7 cellular contexts compared by ENCODE assay signal in genomic region chr3:188421151-188421821, GRCh38.
DNase-seq lines count a peak whose midpoint lies in the region; ATAC-seq and TF ChIP-seq lines count a peak whose summit lies in the region.

No MANE protein-coding gene starts in this region.

- ATAC-seq in GM19438 (IDR thresholded peaks at IDR 0.05; ENCODE audit: low read depth, unreplicated experiment): peak; percentile 30
- ATAC-seq in HG03432 (IDR thresholded peaks at IDR 0.05; ENCODE audit: unreplicated experiment): peak; percentile 42
- ATAC-seq in thoracic aorta (ENCODE audit: insufficient number of reproducible peaks, low FRiP score, low read depth): peak; percentile 63

- no peaks in the 10 kb centered on the region for H3K27me3 ChIP-seq in thoracic aorta (replicated peaks; ENCODE audit: insufficient read depth)
- H3K27me3 ChIP-seq in effector memory CD4-positive, alpha-beta T cell (replicated peaks; ENCODE audit: control insufficient read depth, insufficient read depth, low read length, poor library complexity, severe bottlenecking): no peaks in the 10 kb centered on the region

- no peak for TF ChIP-seq CTCF in thoracic aorta (IDR thresholded peaks at IDR 0.05)

- peak overlapping the region; percentile 7 to 58 for H3K27ac ChIP-seq in thoracic aorta
- no peak overlapping the region for H3K27ac ChIP-seq in effector memory CD4-positive, alpha-beta T cell (ENCODE audit: insufficient read depth, low read length, poor library complexity, severe bottlenecking)

- no peaks in the 10 kb centered on the region for H3K36me3 ChIP-seq in thoracic aorta
- no peaks in the 10 kb centered on the region for H3K36me3 ChIP-seq in effector memory CD4-positive, alpha-beta T cell (ENCODE audit: control insufficient read depth, insufficient read depth, low read length)

- DNase-seq in dermis blood vessel endothelial cell: peak; percentile 53
- no peak for DNase-seq in thoracic aorta (ENCODE audit: low spot score)
- no peak for DNase-seq in effector memory CD4-positive, alpha-beta T cell
- no peak for DNase-seq in NCI-H146 (lab: John Stamatoyannopoulos, UW)
- DNase-seq in stimulated activated CD4-positive, alpha-beta T cell treated with anti-CD3 and anti-CD28 coated beads, Interleukin-4, amount 100 ng/mL, for 24 hours: no peak

- no peaks in the 10 kb centered on the region for H3K9me3 ChIP-seq in thoracic aorta
- no peaks in the 10 kb centered on the region for H3K9me3 ChIP-seq in effector memory CD4-positive, alpha-beta T cell (ENCODE audit: control insufficient read depth, low read length)

- peaks cover 26 to 43% of the 10 kb centered on the region in 2 donors for H3K4me1 ChIP-seq in thoracic aorta (ENCODE audit: control insufficient read depth in 1 of 2, low read depth in 2 of 2)
- H3K4me1 ChIP-seq in effector memory CD4-positive, alpha-beta T cell (ENCODE audit: control insufficient read depth, insufficient read depth, low read length, poor library complexity, severe bottlenecking): no peaks in the 10 kb centered on the region

- no peak overlapping the region for H3K4me3 ChIP-seq in thoracic aorta
- no peak overlapping the region for H3K4me3 ChIP-seq in effector memory CD4-positive, alpha-beta T cell (ENCODE audit: insufficient read depth, low read depth, low read length, poor library complexity, severe bottlenecking)
